31 cellular contexts compared by ENCODE assay signal in the genomic region with DNA sequence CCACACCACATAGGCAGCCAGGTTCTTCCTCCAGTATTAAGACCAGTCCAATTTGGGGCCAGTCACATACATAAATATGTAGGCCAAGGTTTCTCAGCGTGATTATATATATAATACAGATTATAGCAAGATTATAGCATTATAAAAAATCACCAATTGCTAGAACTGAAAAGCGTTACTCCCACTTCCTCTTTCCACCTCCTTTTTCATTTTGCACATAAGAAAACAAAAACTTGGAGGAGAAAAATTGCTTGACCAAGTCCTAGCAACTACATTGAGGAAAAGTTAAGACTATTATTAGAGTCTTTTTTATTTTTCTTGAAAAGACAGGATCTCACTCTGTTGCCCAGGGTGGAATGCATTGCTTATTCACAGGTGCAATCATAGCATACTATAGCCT.
"Had no signal": no experiment of that assay in that cellular context is flagged by ENCODE, and none has a peak within 500 bp of the region (broad histone marks: within the 10 kb centered on the region; RNA-seq: fewer than 3 reads in every experiment).

No MANE protein-coding gene starts in this region.

- H3K4me3 ChIP-seq: ascending aorta, cardiac muscle cell had no signal

- H3K4me1 ChIP-seq: ascending aorta had no signal

- H3K27ac ChIP-seq: ascending aorta, cardiac muscle cell, WERI-Rb-1 had no signal

- ATAC-seq: activated CD4-positive, alpha-beta T cell treated with anti-CD3 and anti-CD28 coated beads for 36 hours; activated CD4-positive, CD25-positive, alpha-beta regulatory T cell treated with anti-CD3 and anti-CD28 coated beads, Interleukin-2, amount 50 U/mL, for 24 hours; activated CD8-positive, alpha-beta memory T cell treated with anti-CD3 and anti-CD28 coated beads, Interleukin-2, amount 10 ng/mL, durations not matched to agents 7 days and 5 days; activated CD8-positive, alpha-beta T cell treated with anti-CD3 and anti-CD28 coated beads, Interleukin-2, amount 10 ng/mL, durations not matched to agents 7 days and 5 days; activated naive CD8-positive, alpha-beta T cell treated with anti-CD3 and anti-CD28 coated beads, Interleukin-2, amount 50 U/mL, for 24 hours; WTC11 had no signal

- H3K36me3 ChIP-seq: ascending aorta, cardiac muscle cell, WERI-Rb-1 had no signal

- FAIRE-seq: bronchial epithelial cell had no signal

- H3K27me3 ChIP-seq: ascending aorta, cardiac muscle cell had no signal

- H3K9me3 ChIP-seq: ascending aorta had no signal

- DNase-seq: activated CD4-positive, alpha-beta memory T cell treated with anti-CD3 and anti-CD28 coated beads, Interleukin-2, amount 10 ng/mL, durations not matched to agents 7 days and 5 days; activated CD4-positive, alpha-beta T cell treated with anti-CD3 and anti-CD28 coated beads for 1 hour; activated CD4-positive, alpha-beta T cell treated with anti-CD3 and anti-CD28 coated beads for 36 hours; activated CD4-positive, alpha-beta T cell treated with anti-CD3 and anti-CD28 coated beads for 48 hours; activated CD4-positive, alpha-beta T cell treated with anti-CD3 and anti-CD28 coated beads, Interleukin-2, amount 10 ng/mL, durations not matched to agents 7 days and 5 days; activated CD4-positive, alpha-beta T cell treated with anti-CD3 and anti-CD28 coated beads, Interleukin-2, amount 50 U/mL, for 48 hours; activated CD4-positive, CD25-positive, alpha-beta regulatory T cell; activated CD8-positive, alpha-beta memory T cell treated with anti-CD3 and anti-CD28 coated beads for 24 hours; activated CD8-positive, alpha-beta memory T cell treated with anti-CD3 and anti-CD28 coated beads, Interleukin-2, amount 10 ng/mL, durations not matched to agents 7 days and 5 days; activated CD8-positive, alpha-beta memory T cell treated with anti-CD3 and anti-CD28 coated beads, Interleukin-2, amount 50 U/mL, for 48 hours; activated CD8-positive, alpha-beta T cell treated with anti-CD3 and anti-CD28 coated beads, Interleukin-2, amount 10 ng/mL, durations not matched to agents 7 days and 5 days; activated effector memory CD4-positive, alpha-beta T cell treated with Interleukin-2 at 50 U/mL for 16 hours; activated gamma-delta T cell; activated naive CD4-positive, alpha-beta T cell treated with anti-CD3 and anti-CD28 coated beads, Interleukin-2, amount 10 ng/mL, durations not matched to agents 7 days and 5 days; activated naive CD4-positive, alpha-beta T cell treated with Interleukin-2 at 50 U/mL for 16 hours; activated naive CD8-positive, alpha-beta T cell treated with anti-CD3 and anti-CD28 coated beads, Interleukin-2, amount 10 ng/mL, durations not matched to agents 7 days and 5 days; activated naive CD8-positive, alpha-beta T cell treated with anti-CD3 and anti-CD28 coated beads, Interleukin-2, amount 50 U/mL, for 24 hours; activated T-cell treated with anti-CD3 and anti-CD28 coated beads, Interleukin-2, amount 50 U/mL, for 24 hours; activated T-cell treated with anti-CD3 and anti-CD28 coated beads, Interleukin-2, amount 50 U/mL, for 48 hours; amygdala; anterior cingulate cortex; caudate nucleus; cerebellar nuclear complex; T-helper 2 cell; T-helper 9 cell; WERI-Rb-1 had no signal
